In genomic region chr2:196431076-196431475, GRCh38 we compare ENCODE assay signal across 21 cellular contexts.
"Had no signal": no experiment of that assay in that cellular context is flagged by ENCODE, and none has a peak within 500 bp of the region (broad histone marks: within the 10 kb centered on the region; RNA-seq: fewer than 3 reads in every experiment).

No MANE protein-coding gene starts in this region.

- H3K27me3 ChIP-seq: ascending aorta, breast epithelium, ovary, stomach, vagina had no signal

- H3K9me3 Mint-ChIP-seq: activated CD4-positive, alpha-beta T cell treated with anti-CD3 and anti-CD28 coated beads, Interleukin-2, amount 10 ng/mL, durations not matched to agents 24 days and 14 days; activated naive CD4-positive, alpha-beta T cell treated with anti-CD3 and anti-CD28 coated beads, Interleukin-2, amount 10 ng/mL, durations not matched to agents 7 days and 5 days; activated T-cell treated with anti-CD3 and anti-CD28 coated beads, Interleukin-2, amount 50 U/mL, for 4 hours; memory B cell; naive thymus-derived CD4-positive, alpha-beta T cell; stimulated activated effector memory CD8-positive, alpha-beta T cell treated with anti-CD3 and anti-CD28 coated beads, Interleukin-12 subunit alpha, Interleukin-12 subunit beta, amount 100 ng/mL, for 72 hours had no signal

- H3K27ac Mint-ChIP-seq: activated CD4-positive, alpha-beta T cell treated with anti-CD3 and anti-CD28 coated beads, Interleukin-2, amount 10 ng/mL, durations not matched to agents 24 days and 14 days; activated naive CD4-positive, alpha-beta T cell treated with anti-CD3 and anti-CD28 coated beads, Interleukin-2, amount 10 ng/mL, durations not matched to agents 7 days and 5 days; memory B cell; naive thymus-derived CD4-positive, alpha-beta T cell; stimulated activated effector memory CD8-positive, alpha-beta T cell treated with anti-CD3 and anti-CD28 coated beads, Interleukin-12 subunit alpha, Interleukin-12 subunit beta, amount 100 ng/mL, for 72 hours had no signal

- H3K36me3 Mint-ChIP-seq: activated naive CD4-positive, alpha-beta T cell treated with anti-CD3 and anti-CD28 coated beads, Interleukin-2, amount 10 ng/mL, durations not matched to agents 7 days and 5 days; memory B cell; naive thymus-derived CD4-positive, alpha-beta T cell; stimulated activated effector memory CD8-positive, alpha-beta T cell treated with anti-CD3 and anti-CD28 coated beads, Interleukin-12 subunit alpha, Interleukin-12 subunit beta, amount 100 ng/mL, for 72 hours had no signal

- H3K4me3 Mint-ChIP-seq: activated CD4-positive, alpha-beta T cell treated with anti-CD3 and anti-CD28 coated beads, Interleukin-2, amount 10 ng/mL, durations not matched to agents 24 days and 14 days; activated naive CD4-positive, alpha-beta T cell treated with anti-CD3 and anti-CD28 coated beads, Interleukin-2, amount 10 ng/mL, durations not matched to agents 7 days and 5 days; activated T-cell treated with anti-CD3 and anti-CD28 coated beads, Interleukin-2, amount 50 U/mL, for 4 hours; memory B cell; naive thymus-derived CD4-positive, alpha-beta T cell; stimulated activated effector memory CD8-positive, alpha-beta T cell treated with anti-CD3 and anti-CD28 coated beads, Interleukin-12 subunit alpha, Interleukin-12 subunit beta, amount 100 ng/mL, for 72 hours had no signal

- H3K4me1 Mint-ChIP-seq: stimulated activated effector memory CD8-positive, alpha-beta T cell treated with anti-CD3 and anti-CD28 coated beads, Interleukin-12 subunit alpha, Interleukin-12 subunit beta, amount 100 ng/mL, for 72 hours had no signal

- H3K27ac ChIP-seq: ascending aorta, breast epithelium, left ventricle myocardium inferior, ovary, psoas muscle, stomach, vagina had no signal

- H3K4me1 ChIP-seq: breast epithelium, psoas muscle, stomach, vagina had no signal

- H3K4me3 ChIP-seq: ascending aorta, breast epithelium, left ventricle myocardium inferior, ovary, psoas muscle, stomach, vagina had no signal

- DNase-seq: activated CD4-positive, alpha-beta T cell treated with anti-CD3 and anti-CD28 coated beads, Interleukin-2, amount 10 ng/mL, durations not matched to agents 24 days and 14 days; activated CD4-positive, CD25-positive, alpha-beta regulatory T cell; activated CD8-positive, alpha-beta memory T cell treated with anti-CD3 and anti-CD28 coated beads, Interleukin-2, amount 50 U/mL, for 4 hours; activated naive CD4-positive, alpha-beta T cell treated with anti-CD3 and anti-CD28 coated beads, Interleukin-2, amount 10 ng/mL, durations not matched to agents 7 days and 5 days; activated T-cell treated with anti-CD3 and anti-CD28 coated beads, Interleukin-2, amount 50 U/mL, for 4 hours; cerebellar nuclear complex; effector CD8-positive, alpha-beta T cell; head of caudate nucleus; left ventricle myocardium inferior; naive thymus-derived CD4-positive, alpha-beta T cell; ovary; psoas muscle; right cardiac atrium; stimulated activated CD4-positive, alpha-beta T cell treated with anti-CD3 and anti-CD28 coated beads, Interleukin-4, amount 100 ng/mL, for 24 hours; stomach; trophoblast cell had no signal

- H3K9me3 ChIP-seq: ascending aorta, breast epithelium, ovary, psoas muscle, stomach, vagina had no signal

- H3K36me3 ChIP-seq: ascending aorta, breast epithelium, left ventricle myocardium inferior, ovary, stomach, vagina had no signal
